Comparison of ENCODE assay signal across 1 cellular context in the genomic region with DNA sequence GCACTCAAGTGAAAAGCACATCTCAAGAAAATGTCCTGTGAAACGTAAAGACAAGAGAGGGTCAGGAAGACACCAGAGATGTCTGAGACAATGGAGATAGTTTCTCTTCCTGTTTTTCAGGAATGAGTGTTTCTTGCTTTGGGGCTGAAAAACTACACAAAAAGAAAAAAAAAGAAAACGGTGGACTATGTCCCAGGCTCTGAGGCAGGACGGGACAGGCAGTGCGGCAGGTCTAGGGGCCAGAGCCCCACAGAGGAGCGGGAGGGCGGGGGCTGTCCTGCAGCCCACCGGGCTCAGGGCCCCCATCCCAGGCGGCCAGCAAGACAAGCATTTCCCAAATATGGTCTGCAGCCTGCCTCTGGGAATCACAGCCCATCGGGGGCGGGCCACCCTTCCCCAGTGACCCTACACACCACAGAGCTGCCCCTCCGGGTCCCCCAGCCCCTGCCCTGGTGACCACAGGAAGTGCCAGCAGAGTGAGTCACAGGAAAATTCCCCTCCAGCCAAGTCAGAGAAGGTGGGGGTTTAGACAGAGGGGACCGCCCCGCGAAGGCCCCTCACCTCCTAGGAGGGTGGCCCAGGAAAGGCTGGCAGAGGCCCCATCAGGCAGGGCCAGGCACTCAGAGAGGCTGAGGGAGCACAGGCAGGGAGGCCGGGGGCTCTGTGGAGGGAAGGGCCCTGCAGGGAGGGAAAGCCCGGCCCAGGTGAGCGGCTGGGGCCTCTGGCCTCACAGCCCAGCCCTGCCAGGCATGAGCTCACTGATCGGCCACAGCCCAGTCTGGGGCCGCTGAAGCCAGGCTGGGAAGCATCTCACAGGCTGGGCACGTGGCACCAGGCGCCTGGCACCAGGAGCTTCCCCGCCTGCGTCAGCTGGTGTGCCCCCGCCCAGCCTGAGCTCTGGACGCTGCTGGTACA.
TF ChIP-seq lines count a peak whose summit lies in the region.

No MANE protein-coding gene starts in this region.

TF ChIP-seq in HepG2, 621 proteins besides CTCF, POLR2A, EP300 and RAD21 (continued from another document and continues in another):
- no peak; the same call in 1 of the 2 replicates for TF ChIP-seq EED (CRISPR knock-in tag; IDR thresholded peaks at IDR 0.05)
- no peak for TF ChIP-seq ZNF329 (CRISPR knock-in tag; IDR thresholded peaks at IDR 0.05; ENCODE audit: low read depth)
- TF ChIP-seq PTBP1 (IDR thresholded peaks at IDR 0.05; ENCODE audit: low read depth, low read length, poor library complexity, severe bottlenecking) = peak; percentile 79
- peak; percentile 46 for TF ChIP-seq ZSCAN20 (CRISPR knock-in tag; IDR thresholded peaks at IDR 0.05; ENCODE audit: borderline replicate concordance)
- TF ChIP-seq ZNF589 (CRISPR knock-in tag; conservative IDR thresholded peaks at IDR 0.05) = no peak
- TF ChIP-seq, protein P1, sequence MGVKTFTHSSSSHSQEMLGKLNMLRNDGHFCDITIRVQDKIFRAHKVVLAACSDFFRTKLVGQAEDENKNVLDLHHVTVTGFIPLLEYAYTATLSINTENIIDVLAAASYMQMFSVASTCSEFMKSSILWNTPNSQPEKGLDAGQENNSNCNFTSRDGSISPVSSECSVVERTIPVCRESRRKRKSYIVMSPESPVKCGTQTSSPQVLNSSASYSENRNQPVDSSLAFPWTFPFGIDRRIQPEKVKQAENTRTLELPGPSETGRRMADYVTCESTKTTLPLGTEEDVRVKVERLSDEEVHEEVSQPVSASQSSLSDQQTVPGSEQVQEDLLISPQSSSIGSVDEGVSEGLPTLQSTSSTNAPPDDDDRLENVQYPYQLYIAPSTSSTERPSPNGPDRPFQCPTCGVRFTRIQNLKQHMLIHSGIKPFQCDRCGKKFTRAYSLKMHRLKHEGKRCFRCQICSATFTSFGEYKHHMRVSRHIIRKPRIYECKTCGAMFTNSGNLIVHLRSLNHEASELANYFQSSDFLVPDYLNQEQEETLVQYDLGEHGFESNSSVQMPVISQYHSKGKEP (CRISPR knock-in tag; IDR thresholded peaks at IDR 0.05) = peak; percentile 46; the same call in 1 of the 2 replicates
- TF ChIP-seq NFATC3 (CRISPR knock-in tag; IDR thresholded peaks at IDR 0.05) = peak; percentile 88; the same call in 1 of the 2 replicates
- 0 out of 2 replicates have a peak, but pooled peaks have one; percentile 11 for TF ChIP-seq ZNF549 (CRISPR knock-in tag; IDR thresholded peaks at IDR 0.05)
- peak; percentile 96 for TF ChIP-seq TBX2 (CRISPR knock-in tag; IDR thresholded peaks at IDR 0.05; ENCODE audit: borderline replicate concordance)
- peak; percentile 69; the same call in 1 of the 2 replicates for TF ChIP-seq ZNF460 (CRISPR knock-in tag; IDR thresholded peaks at IDR 0.05; ENCODE audit: borderline replicate concordance)
- TF ChIP-seq, protein P2, sequence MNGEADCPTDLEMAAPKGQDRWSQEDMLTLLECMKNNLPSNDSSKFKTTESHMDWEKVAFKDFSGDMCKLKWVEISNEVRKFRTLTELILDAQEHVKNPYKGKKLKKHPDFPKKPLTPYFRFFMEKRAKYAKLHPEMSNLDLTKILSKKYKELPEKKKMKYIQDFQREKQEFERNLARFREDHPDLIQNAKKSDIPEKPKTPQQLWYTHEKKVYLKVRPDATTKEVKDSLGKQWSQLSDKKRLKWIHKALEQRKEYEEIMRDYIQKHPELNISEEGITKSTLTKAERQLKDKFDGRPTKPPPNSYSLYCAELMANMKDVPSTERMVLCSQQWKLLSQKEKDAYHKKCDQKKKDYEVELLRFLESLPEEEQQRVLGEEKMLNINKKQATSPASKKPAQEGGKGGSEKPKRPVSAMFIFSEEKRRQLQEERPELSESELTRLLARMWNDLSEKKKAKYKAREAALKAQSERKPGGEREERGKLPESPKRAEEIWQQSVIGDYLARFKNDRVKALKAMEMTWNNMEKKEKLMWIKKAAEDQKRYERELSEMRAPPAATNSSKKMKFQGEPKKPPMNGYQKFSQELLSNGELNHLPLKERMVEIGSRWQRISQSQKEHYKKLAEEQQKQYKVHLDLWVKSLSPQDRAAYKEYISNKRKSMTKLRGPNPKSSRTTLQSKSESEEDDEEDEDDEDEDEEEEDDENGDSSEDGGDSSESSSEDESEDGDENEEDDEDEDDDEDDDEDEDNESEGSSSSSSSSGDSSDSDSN (CRISPR knock-in tag; IDR thresholded peaks at IDR 0.05) = peak; percentile 99
- TF ChIP-seq ZNF879 (CRISPR knock-in tag; IDR thresholded peaks at IDR 0.05) = peak; percentile 59; the same call in 1 of the 2 replicates
- TF ChIP-seq YEATS2 (CRISPR knock-in tag; IDR thresholded peaks at IDR 0.05; ENCODE audit: borderline replicate concordance) = peak; percentile 85; the same call in 1 of the 2 replicates
- TF ChIP-seq HNRNPL (IDR thresholded peaks at IDR 0.05; ENCODE audit: low read depth, low read length) = peak; percentile 100
- peak; percentile 80; the same call in 1 of the 2 replicates for TF ChIP-seq NR1H2 (CRISPR knock-in tag; IDR thresholded peaks at IDR 0.05; ENCODE audit: borderline replicate concordance, low read depth)
- TF ChIP-seq, protein P3, sequence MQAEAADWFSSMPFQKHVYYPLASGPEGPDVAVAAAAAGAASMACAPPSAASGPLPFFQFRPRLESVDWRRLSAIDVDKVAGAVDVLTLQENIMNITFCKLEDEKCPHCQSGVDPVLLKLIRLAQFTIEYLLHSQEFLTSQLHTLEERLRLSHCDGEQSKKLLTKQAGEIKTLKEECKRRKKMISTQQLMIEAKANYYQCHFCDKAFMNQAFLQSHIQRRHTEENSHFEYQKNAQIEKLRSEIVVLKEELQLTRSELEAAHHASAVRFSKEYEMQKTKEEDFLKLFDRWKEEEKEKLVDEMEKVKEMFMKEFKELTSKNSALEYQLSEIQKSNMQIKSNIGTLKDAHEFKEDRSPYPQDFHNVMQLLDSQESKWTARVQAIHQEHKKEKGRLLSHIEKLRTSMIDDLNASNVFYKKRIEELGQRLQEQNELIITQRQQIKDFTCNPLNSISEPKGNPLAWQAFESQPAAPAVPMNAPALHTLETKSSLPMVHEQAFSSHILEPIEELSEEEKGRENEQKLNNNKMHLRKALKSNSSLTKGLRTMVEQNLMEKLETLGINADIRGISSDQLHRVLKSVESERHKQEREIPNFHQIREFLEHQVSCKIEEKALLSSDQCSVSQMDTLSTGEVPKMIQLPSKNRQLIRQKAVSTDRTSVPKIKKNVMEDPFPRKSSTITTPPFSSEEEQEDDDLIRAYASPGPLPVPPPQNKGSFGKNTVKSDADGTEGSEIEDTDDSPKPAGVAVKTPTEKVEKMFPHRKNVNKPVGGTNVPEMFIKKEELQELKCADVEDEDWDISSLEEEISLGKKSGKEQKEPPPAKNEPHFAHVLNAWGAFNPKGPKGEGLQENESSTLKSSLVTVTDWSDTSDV (CRISPR knock-in tag; IDR thresholded peaks at IDR 0.05) = no peak
- TF ChIP-seq ZFP36L1 (CRISPR knock-in tag; IDR thresholded peaks at IDR 0.05) = no peak; the same call in 1 of the 2 replicates
- TF ChIP-seq ZNF816 (CRISPR knock-in tag; IDR thresholded peaks at IDR 0.05; ENCODE audit: borderline replicate concordance) = peak; percentile 90; the same call in 1 of the 2 replicates
- no peak for TF ChIP-seq ZNF572 (CRISPR knock-in tag; IDR thresholded peaks at IDR 0.05)
- TF ChIP-seq CHCHD3 (CRISPR knock-in tag; IDR thresholded peaks at IDR 0.05) = 0 out of 2 replicates have a peak, but pooled peaks have one; percentile 56
- TF ChIP-seq, protein P4, sequence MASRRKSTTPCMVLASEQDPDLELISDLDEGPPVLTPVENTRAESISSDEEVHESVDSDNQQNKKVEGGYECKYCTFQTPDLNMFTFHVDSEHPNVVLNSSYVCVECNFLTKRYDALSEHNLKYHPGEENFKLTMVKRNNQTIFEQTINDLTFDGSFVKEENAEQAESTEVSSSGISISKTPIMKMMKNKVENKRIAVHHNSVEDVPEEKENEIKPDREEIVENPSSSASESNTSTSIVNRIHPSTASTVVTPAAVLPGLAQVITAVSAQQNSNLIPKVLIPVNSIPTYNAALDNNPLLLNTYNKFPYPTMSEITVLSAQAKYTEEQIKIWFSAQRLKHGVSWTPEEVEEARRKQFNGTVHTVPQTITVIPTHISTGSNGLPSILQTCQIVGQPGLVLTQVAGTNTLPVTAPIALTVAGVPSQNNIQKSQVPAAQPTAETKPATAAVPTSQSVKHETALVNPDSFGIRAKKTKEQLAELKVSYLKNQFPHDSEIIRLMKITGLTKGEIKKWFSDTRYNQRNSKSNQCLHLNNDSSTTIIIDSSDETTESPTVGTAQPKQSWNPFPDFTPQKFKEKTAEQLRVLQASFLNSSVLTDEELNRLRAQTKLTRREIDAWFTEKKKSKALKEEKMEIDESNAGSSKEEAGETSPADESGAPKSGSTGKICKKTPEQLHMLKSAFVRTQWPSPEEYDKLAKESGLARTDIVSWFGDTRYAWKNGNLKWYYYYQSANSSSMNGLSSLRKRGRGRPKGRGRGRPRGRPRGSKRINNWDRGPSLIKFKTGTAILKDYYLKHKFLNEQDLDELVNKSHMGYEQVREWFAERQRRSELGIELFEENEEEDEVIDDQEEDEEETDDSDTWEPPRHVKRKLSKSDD (CRISPR knock-in tag; IDR thresholded peaks at IDR 0.05; ENCODE audit: low read depth) = no peak
- no peak for TF ChIP-seq ZNF510 (CRISPR knock-in tag; IDR thresholded peaks at IDR 0.05; ENCODE audit: low read depth)
- TF ChIP-seq ZNF101 (CRISPR knock-in tag; IDR thresholded peaks at IDR 0.05; ENCODE audit: borderline replicate concordance, low read depth) = peak; percentile 31; the same call in 1 of the 2 replicates
- TF ChIP-seq ZNF205 (CRISPR knock-in tag; IDR thresholded peaks at IDR 0.05) = peak; percentile 87
- peak; percentile 92 for TF ChIP-seq ISL2 (CRISPR knock-in tag; IDR thresholded peaks at IDR 0.05)
- no peak for TF ChIP-seq TCF7L2 (IDR thresholded peaks at IDR 0.05; ENCODE audit: low read depth, low read length)
- TF ChIP-seq KMT2B (CRISPR knock-in tag; IDR thresholded peaks at IDR 0.05) = peak; percentile 42; the same call in 1 of the 2 replicates
- TF ChIP-seq, protein P5, sequence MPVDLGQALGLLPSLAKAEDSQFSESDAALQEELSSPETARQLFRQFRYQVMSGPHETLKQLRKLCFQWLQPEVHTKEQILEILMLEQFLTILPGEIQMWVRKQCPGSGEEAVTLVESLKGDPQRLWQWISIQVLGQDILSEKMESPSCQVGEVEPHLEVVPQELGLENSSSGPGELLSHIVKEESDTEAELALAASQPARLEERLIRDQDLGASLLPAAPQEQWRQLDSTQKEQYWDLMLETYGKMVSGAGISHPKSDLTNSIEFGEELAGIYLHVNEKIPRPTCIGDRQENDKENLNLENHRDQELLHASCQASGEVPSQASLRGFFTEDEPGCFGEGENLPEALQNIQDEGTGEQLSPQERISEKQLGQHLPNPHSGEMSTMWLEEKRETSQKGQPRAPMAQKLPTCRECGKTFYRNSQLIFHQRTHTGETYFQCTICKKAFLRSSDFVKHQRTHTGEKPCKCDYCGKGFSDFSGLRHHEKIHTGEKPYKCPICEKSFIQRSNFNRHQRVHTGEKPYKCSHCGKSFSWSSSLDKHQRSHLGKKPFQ (CRISPR knock-in tag; IDR thresholded peaks at IDR 0.05; ENCODE audit: insufficient replicate concordance) = peak; percentile 46
- TF ChIP-seq MLLT10 (CRISPR knock-in tag; IDR thresholded peaks at IDR 0.05) = no peak
- peak; percentile 62; the same call in 1 of the 2 replicates for TF ChIP-seq ZSCAN22 (CRISPR knock-in tag; IDR thresholded peaks at IDR 0.05)
- no peak for TF ChIP-seq ADNP (CRISPR knock-in tag; IDR thresholded peaks at IDR 0.05)
- peak; percentile 97 for TF ChIP-seq SP5 (CRISPR knock-in tag; IDR thresholded peaks at IDR 0.05; ENCODE audit: borderline replicate concordance, low read depth)
- TF ChIP-seq ZBTB1 (CRISPR knock-in tag; IDR thresholded peaks at IDR 0.05; ENCODE audit: borderline replicate concordance) = no peak
- TF ChIP-seq CBX1 (IDR thresholded peaks at IDR 0.05; ENCODE audit: low read depth) = peak; percentile 78
- peak; percentile 87; the same call in 1 of the 2 replicates for TF ChIP-seq MEIS2 (CRISPR knock-in tag; IDR thresholded peaks at IDR 0.05)
- TF ChIP-seq ZNF569 (CRISPR knock-in tag; IDR thresholded peaks at IDR 0.05; ENCODE audit: borderline replicate concordance) = peak; percentile 75; the same call in 1 of the 2 replicates
- TF ChIP-seq, protein P6, sequence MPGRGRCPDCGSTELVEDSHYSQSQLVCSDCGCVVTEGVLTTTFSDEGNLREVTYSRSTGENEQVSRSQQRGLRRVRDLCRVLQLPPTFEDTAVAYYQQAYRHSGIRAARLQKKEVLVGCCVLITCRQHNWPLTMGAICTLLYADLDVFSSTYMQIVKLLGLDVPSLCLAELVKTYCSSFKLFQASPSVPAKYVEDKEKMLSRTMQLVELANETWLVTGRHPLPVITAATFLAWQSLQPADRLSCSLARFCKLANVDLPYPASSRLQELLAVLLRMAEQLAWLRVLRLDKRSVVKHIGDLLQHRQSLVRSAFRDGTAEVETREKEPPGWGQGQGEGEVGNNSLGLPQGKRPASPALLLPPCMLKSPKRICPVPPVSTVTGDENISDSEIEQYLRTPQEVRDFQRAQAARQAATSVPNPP (CRISPR knock-in tag; IDR thresholded peaks at IDR 0.05) = no peak
- no peak for TF ChIP-seq ZNF234 (CRISPR knock-in tag; conservative IDR thresholded peaks at IDR 0.05)
- peak; percentile 95 for TF ChIP-seq MED13 (CRISPR knock-in tag; IDR thresholded peaks at IDR 0.05)
- TF ChIP-seq FOXA3 (CRISPR knock-in tag; IDR thresholded peaks at IDR 0.05) = peak; percentile 87
- TF ChIP-seq, protein P7, sequence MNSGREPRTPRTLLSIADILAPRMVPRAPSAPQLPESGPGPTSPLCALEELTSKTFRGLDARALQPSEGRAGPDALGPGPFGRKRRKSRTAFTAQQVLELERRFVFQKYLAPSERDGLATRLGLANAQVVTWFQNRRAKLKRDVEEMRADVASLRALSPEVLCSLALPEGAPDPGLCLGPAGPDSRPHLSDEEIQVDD (CRISPR knock-in tag; IDR thresholded peaks at IDR 0.05; ENCODE audit: borderline replicate concordance) = peak; percentile 91; the same call in 1 of the 2 replicates
